Comparison of ENCODE assay signal across 14 cellular contexts in the genomic region with DNA sequence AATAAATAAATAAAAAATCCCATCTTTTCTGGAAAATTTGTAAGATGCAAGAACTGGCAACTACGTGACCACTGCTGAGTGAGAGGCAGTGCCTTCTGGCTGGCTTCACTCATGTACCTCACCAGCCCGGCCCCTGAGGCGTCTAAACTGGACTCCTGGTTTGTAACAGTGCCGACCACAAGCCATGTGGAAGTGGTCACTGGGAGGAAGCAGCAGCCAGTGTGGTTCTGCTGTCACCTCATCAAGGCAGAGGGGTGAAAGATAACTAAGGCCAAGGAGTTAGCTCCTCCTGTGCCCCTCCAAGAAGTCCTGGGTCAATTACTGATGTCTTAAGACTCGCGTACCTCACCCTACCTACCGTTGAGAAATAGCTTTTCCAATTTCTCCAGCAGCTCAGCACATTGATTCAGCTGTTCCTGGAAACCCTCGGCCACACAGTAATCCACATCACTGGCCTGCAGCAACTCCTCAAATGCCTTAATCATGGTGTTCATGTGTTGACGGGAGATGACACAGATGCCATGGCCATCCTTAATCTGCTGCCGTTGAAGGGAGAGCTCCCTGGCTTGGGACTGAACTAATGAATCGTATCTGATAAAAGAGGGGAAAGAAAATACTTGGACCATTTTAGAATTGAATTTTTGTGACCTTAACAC.
A peak's percentile ranks its signal among the peaks of the same experiment; 100 is the strongest.
DNase-seq lines count a peak whose midpoint lies in the region; ATAC-seq and TF ChIP-seq lines count a peak whose summit lies in the region.
"Had no signal": no experiment of that assay in that cellular context is flagged by ENCODE, and none has a peak within 500 bp of the region (broad histone marks: within the 10 kb centered on the region; RNA-seq: fewer than 3 reads in every experiment).

No MANE protein-coding gene starts in this region.

- intact Hi-C loops in heart left ventricle (cut with DNase I) (no loop called here), sigmoid colon (cut with DNase I) (no loop called here)

- no peak overlapping the region for H3K4me3 ChIP-seq in GM12865 (ENCODE audit: low read depth, low read length)
- no peak overlapping the region for H3K4me3 ChIP-seq in heart left ventricle
- no peak overlapping the region for H3K4me3 ChIP-seq in sigmoid colon
- no peak overlapping the region for H3K4me3 ChIP-seq in MG63
- H3K4me3 ChIP-seq in suprapubic skin: no peak overlapping the region

- TF ChIP-seq CTCF in GM12865 (IDR thresholded peaks at IDR 0.05; ENCODE audit: insufficient read depth, low read depth, low read length, missing control alignments): no peak
- no peak for TF ChIP-seq CTCF in heart left ventricle (IDR thresholded peaks at IDR 0.05)
- no peak for TF ChIP-seq CTCF in sigmoid colon (IDR thresholded peaks at IDR 0.05)
- TF ChIP-seq CTCF in suprapubic skin (IDR thresholded peaks at IDR 0.05): no peak

- H3K36me3 ChIP-seq in heart left ventricle: peaks cover 0 to 65% (median 39%) of the 10 kb centered on the region in 9 donors
- peaks cover 0 to 52% (median 7%) of the 10 kb centered on the region in 4 donors for H3K36me3 ChIP-seq in sigmoid colon
- H3K36me3 ChIP-seq in MG63: peaks cover 52% of the 10 kb centered on the region
- peaks cover 56% of the 10 kb centered on the region for H3K36me3 ChIP-seq in suprapubic skin

- DNase-seq in GM12865 (ENCODE audit: low read depth) (peak; percentile 18), SKM-1 treated with dmso at 0.1 percent for 144 hours (lab: John Stamatoyannopoulos, UW; ENCODE audit: unreplicated experiment) (peak; percentile 77), heart left ventricle (peak; percentile 12 to 68 (median 45)), sigmoid colon (peak; percentile 66), NCI-H1417 (lab: John Stamatoyannopoulos, UW) (no peak), MG63 (no peak), suprapubic skin (ENCODE audit: low spot score in 2 of 2) (no peak)
- DNase-seq: activated naive CD4-positive, alpha-beta T cell treated with anti-CD3 and anti-CD28 coated beads, Interleukin-2, amount 50 U/mL, for 16 hours; Caco-2; cerebellar nuclear complex; NCI-H1417 treated with DMSO at 0.1 percent for 48 hours; NCI-H748 treated with DMSO at 0.1 percent for 48 hours had no signal

- H3K27ac ChIP-seq in heart left ventricle: peak overlapping the region in 1 of 12 donors; percentile 46
- H3K27ac ChIP-seq in sigmoid colon: no peak overlapping the region
- H3K27ac ChIP-seq in suprapubic skin: no peak overlapping the region

- H3K27me3 ChIP-seq in heart left ventricle (no peaks in the 10 kb centered on the region), sigmoid colon (no peaks in the 10 kb centered on the region), MG63 (no peaks in the 10 kb centered on the region), suprapubic skin (no peaks in the 10 kb centered on the region)

- H3K9me3 ChIP-seq in heart left ventricle: no peaks in the 10 kb centered on the region
- H3K9me3 ChIP-seq in sigmoid colon: no peaks in the 10 kb centered on the region
- no peaks in the 10 kb centered on the region for H3K9me3 ChIP-seq in MG63
- no peaks in the 10 kb centered on the region for H3K9me3 ChIP-seq in suprapubic skin
- H3K9me3 ChIP-seq: Caco-2 had no signal

- no peak for TF ChIP-seq EP300 in sigmoid colon (IDR thresholded peaks at IDR 0.05)
- no peak for TF ChIP-seq EP300 in suprapubic skin (IDR thresholded peaks at IDR 0.05)

- ATAC-seq in heart left ventricle: peak in 3 of 4 donors; percentile 48 to 72 (median 51)
- ATAC-seq in GM21390 (IDR thresholded peaks at IDR 0.05; ENCODE audit: unreplicated experiment): no peak
- ATAC-seq: stimulated activated memory B cell treated with anti-CD40 and anti-IgM and Interleukin-4, amounts not matched to agents 10 μg/mL and 1 μg/mL and 100 μg/mL, for 72 hours had no signal

- peaks cover 0 to 52% (median 4%) of the 10 kb centered on the region in 12 donors for H3K4me1 ChIP-seq in heart left ventricle
- H3K4me1 ChIP-seq in sigmoid colon: peaks cover 0 to 26% (median 11%) of the 10 kb centered on the region in 4 donors
- peaks cover 16% of the 10 kb centered on the region for H3K4me1 ChIP-seq in suprapubic skin
- H3K4me1 ChIP-seq: Caco-2 had no signal

- 69 to 71% (median 70%) methylated on average over 11 of the region's 11 CpGs for WGBS in heart left ventricle, 4 donors
- WGBS in sigmoid colon, 2 donors: 85 to 91% methylated on average over 11 of the region's 11 CpGs
- 83% methylated on average over 11 of the region's 11 CpGs for WGBS in suprapubic skin

- TF ChIP-seq POLR2A in heart left ventricle (IDR thresholded peaks at IDR 0.05): no peak
- no peak for TF ChIP-seq POLR2A in sigmoid colon (IDR thresholded peaks at IDR 0.05)
- TF ChIP-seq POLR2A in suprapubic skin (IDR thresholded peaks at IDR 0.05): no peak

Comparison
In these comparisons a context has a peak if more than half of its experiments do, and no peak if none do; other contexts are left out.
1. DNase-seq: peak in GM12865 (single experiment), SKM-1 treated with dmso at 0.1 percent for 144 hours (single experiment), heart left ventricle (5 of 5) and sigmoid colon (single experiment); none in NCI-H1417 (0 of 3), MG63 (single experiment) and suprapubic skin (0 of 2).